17 cellular contexts compared by ENCODE assay signal in genomic region chr7:155922507-155922841, GRCh38.
"Had no signal": no experiment of that assay in that cellular context is flagged by ENCODE, and none has a peak within 500 bp of the region (broad histone marks: within the 10 kb centered on the region; RNA-seq: fewer than 3 reads in every experiment).

No MANE protein-coding gene starts in this region.

- H3K4me1 ChIP-seq: colonic mucosa, prostate gland, testis, upper lobe of right lung had no signal

- H3K27me3 ChIP-seq: colonic mucosa, testis, upper lobe of right lung had no signal

- H3K9me3 ChIP-seq: colonic mucosa, lower lobe of right lung, prostate gland, testis, upper lobe of right lung had no signal

- H3K4me3 ChIP-seq: colonic mucosa, lower lobe of right lung, prostate gland, testis, upper lobe of right lung had no signal

- DNase-seq: activated CD4-positive, alpha-beta T cell treated with anti-CD3 and anti-CD28 coated beads for 36 hours; activated CD4-positive, alpha-beta T cell treated with anti-CD3 and anti-CD28 coated beads, Interleukin-2, amount 50 U/mL, for 48 hours; activated naive CD4-positive, alpha-beta T cell; activated naive CD8-positive, alpha-beta T cell treated with anti-CD3 and anti-CD28 coated beads for 36 hours; activated T-cell treated with anti-CD3 and anti-CD28 coated beads for 4 hours; amygdala; nephron progenitor cell; right cardiac atrium; stimulated activated naive CD8-positive, alpha-beta T cell treated with anti-CD3 and anti-CD28 coated beads, Interleukin-15, amount 100 ng/mL, for 72 hours; SW 1271; T-helper 2 cell; testis; WERI-Rb-1 had no signal

- H3K27ac ChIP-seq: colonic mucosa, lower lobe of right lung, prostate gland, testis, upper lobe of right lung, WERI-Rb-1 had no signal

- ATAC-seq: activated CD4-positive, alpha-beta T cell treated with anti-CD3 and anti-CD28 coated beads for 36 hours; right cardiac atrium; stimulated activated naive CD8-positive, alpha-beta T cell treated with anti-CD3 and anti-CD28 coated beads, Interleukin-15, amount 100 ng/mL, for 72 hours had no signal

- H3K36me3 ChIP-seq: colonic mucosa, lower lobe of right lung, prostate gland, upper lobe of right lung, WERI-Rb-1 had no signal
